10 cellular contexts compared by ENCODE assay signal in the genomic region with DNA sequence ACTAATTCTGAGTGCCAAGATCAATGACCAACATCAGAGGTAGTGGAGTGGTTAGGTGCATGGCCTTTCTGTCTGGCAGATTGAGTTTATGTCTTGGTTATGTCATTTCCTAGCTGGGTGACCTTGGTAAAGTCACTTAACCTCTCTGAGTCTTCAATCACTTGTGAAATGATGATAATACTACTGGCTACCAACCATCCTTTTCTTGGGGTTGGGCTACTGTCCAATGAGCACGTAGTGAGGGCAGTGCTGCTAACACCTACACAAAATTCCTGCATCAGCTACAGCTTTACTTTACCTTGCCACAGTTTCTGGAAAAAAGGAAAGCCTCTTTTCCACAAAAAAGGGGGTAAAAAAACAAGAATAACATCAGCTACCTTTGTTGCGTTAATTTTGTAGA. TPM values are rescaled to one million over a fixed set of nuclear protein-coding genes. Genes with fewer than 3 reads are reported as not detected.
"Had no signal": no experiment of that assay in that cellular context is flagged by ENCODE, and none has a peak within 500 bp of the region (broad histone marks: within the 10 kb centered on the region; RNA-seq: fewer than 3 reads in every experiment).

No MANE protein-coding gene starts in this region.

- H3K4me3 ChIP-seq: GM23248 had no signal

- H3K9ac ChIP-seq: GM23248 had no signal

- DNase-seq: GM23248, H9, HCEC 1CT, HFFc6, KG1 had no signal

- FAIRE-seq: H1, H54, HepG2 had no signal

- ATAC-seq: HepG2 had no signal

- H2AFZ ChIP-seq: GM23248 had no signal

- H3K27ac ChIP-seq: GM23248, HL-60 had no signal

RNA-seq across cellular contexts. Expression of gene IL12B, which starts 12.4 kb away (rescaled TPM):
- total RNA-seq: GM23248, H1, H9, HepG2, HFFc6 had no signal
- polyA plus RNA-seq: GM23248, H1, HepG2, IgD-negative memory B cell had no signal
